ENCODE assay signal across 28 cellular contexts in the genomic region with DNA sequence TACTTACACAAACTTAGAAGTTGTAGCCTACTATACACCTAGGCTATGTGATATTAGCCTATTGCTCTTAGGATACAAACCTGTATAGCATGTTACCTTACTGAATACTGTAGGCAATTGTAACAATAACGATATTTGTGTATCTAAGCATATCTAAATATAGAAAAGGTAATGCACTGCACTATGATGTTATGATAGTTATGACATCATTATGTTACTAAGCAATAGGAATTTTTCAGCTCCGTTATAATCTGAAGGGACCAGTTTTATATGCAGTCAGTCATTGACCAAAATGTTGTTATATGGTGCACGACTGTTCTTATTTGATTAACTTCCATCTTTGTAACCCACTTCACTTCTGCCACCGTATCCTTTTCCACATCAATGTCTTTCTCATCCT.
"Had no signal": no experiment of that assay in that cellular context is flagged by ENCODE, and none has a peak within 500 bp of the region (broad histone marks: within the 10 kb centered on the region; RNA-seq: fewer than 3 reads in every experiment).

No MANE protein-coding gene starts in this region.

- H2AFZ ChIP-seq: neural progenitor cell, parathyroid adenoma had no signal

- H3K36me3 ChIP-seq: neural progenitor cell, ovary, thoracic aorta, thyroid gland, vagina had no signal

- H3K27me3 Mint-ChIP-seq: progenitor cell of endocrine pancreas; stimulated activated naive B cell treated with anti-CD40 and anti-IgM and Interleukin-4, amounts not matched to agents 10 μg/mL and 1 μg/mL and 100 μg/mL, for 72 hours; stimulated activated naive CD8-positive, alpha-beta T cell treated with anti-CD3 and anti-CD28 coated beads, Interleukin-15, Interleukin-2, amounts not matched to agents 100 ng/mL and 50 ng/mL, for 24 hours had no signal

- H3K27ac ChIP-seq: neural progenitor cell, ovary, parathyroid adenoma, psoas muscle, stomach, thoracic aorta, thyroid gland, tibial nerve, upper lobe of left lung, vagina had no signal

- H3K27ac Mint-ChIP-seq: nephron; neural progenitor cell; stimulated activated naive B cell treated with anti-CD40 and anti-IgM and Interleukin-4, amounts not matched to agents 10 μg/mL and 1 μg/mL and 100 μg/mL, for 72 hours; stimulated activated naive CD8-positive, alpha-beta T cell treated with anti-CD3 and anti-CD28 coated beads, Interleukin-15, Interleukin-2, amounts not matched to agents 100 ng/mL and 50 ng/mL, for 24 hours had no signal

- H3K9me3 Mint-ChIP-seq: natural killer cell; stimulated activated effector memory CD8-positive, alpha-beta T cell treated with anti-CD3 and anti-CD28 coated beads, Interleukin-12 subunit alpha, Interleukin-12 subunit beta, amount 100 ng/mL, for 72 hours had no signal

- H3K4me3 ChIP-seq: neural progenitor cell, ovary, psoas muscle, stomach, thoracic aorta, thyroid gland, tibial nerve, upper lobe of left lung, vagina had no signal

- FAIRE-seq: small intestine, urothelium cell line had no signal

- H3K9ac ChIP-seq: neural progenitor cell, parathyroid adenoma had no signal

- H3K4me2 ChIP-seq: neural progenitor cell had no signal

- H3K27me3 ChIP-seq: neural progenitor cell, ovary, stomach, thyroid gland, tibial nerve, upper lobe of left lung, vagina had no signal

- H3K9me3 ChIP-seq: psoas muscle, stomach, thoracic aorta, thyroid gland, upper lobe of left lung, vagina had no signal

- H3K4me3 Mint-ChIP-seq: natural killer cell; nephron; neural progenitor cell; stimulated activated effector memory CD8-positive, alpha-beta T cell treated with anti-CD3 and anti-CD28 coated beads, Interleukin-12 subunit alpha, Interleukin-12 subunit beta, amount 100 ng/mL, for 72 hours; stimulated activated naive B cell treated with anti-CD40 and anti-IgM and Interleukin-4, amounts not matched to agents 10 μg/mL and 1 μg/mL and 100 μg/mL, for 72 hours; stimulated activated naive CD8-positive, alpha-beta T cell treated with anti-CD3 and anti-CD28 coated beads, Interleukin-15, Interleukin-2, amounts not matched to agents 100 ng/mL and 50 ng/mL, for 24 hours had no signal

- ATAC-seq: natural killer cell; psoas muscle; right cardiac atrium; sciatic nerve; stimulated activated effector memory CD8-positive, alpha-beta T cell treated with anti-CD3 and anti-CD28 coated beads, Interleukin-12 subunit alpha, Interleukin-12 subunit beta, amount 100 ng/mL, for 72 hours; stimulated activated naive B cell treated with anti-CD40 and anti-IgM and Interleukin-4, amounts not matched to agents 10 μg/mL and 1 μg/mL and 100 μg/mL, for 72 hours had no signal

- H3K4me1 ChIP-seq: neural progenitor cell, psoas muscle, thyroid gland, upper lobe of left lung, vagina had no signal

- DNase-seq: natural killer cell; occipital lobe; ovary; posterior cingulate gyrus; psoas muscle; right cardiac atrium; small intestine; stimulated activated CD4-positive, alpha-beta T cell treated with anti-CD3 and anti-CD28 coated beads, Interleukin-15, amount 100 ng/mL, for 24 hours; stimulated activated CD4-positive, alpha-beta T cell treated with anti-CD3 and anti-CD28 coated beads, Interleukin-2, amount 100 ng/mL, for 24 hours; stimulated activated CD4-positive, alpha-beta T cell treated with anti-CD3 and anti-CD28 coated beads, Interleukin-2, amount 100 ng/mL, for 48 hours; stimulated activated CD4-positive, alpha-beta T cell treated with anti-CD3 and anti-CD28 coated beads, Interleukin-4, amount 100 ng/mL, for 24 hours; stimulated activated naive B cell treated with anti-CD40 and anti-IgM and Interleukin-4, amounts not matched to agents 10 μg/mL and 1 μg/mL and 100 μg/mL, for 72 hours; stimulated activated naive CD4-positive, alpha-beta T cell treated with Interleukin-2 at 50 U/mL for 16 hours; stomach; thyroid gland; trophoblast cell; upper lobe of left lung had no signal

- H3K4me1 Mint-ChIP-seq: nephron, neural progenitor cell had no signal
